In the genomic region with DNA sequence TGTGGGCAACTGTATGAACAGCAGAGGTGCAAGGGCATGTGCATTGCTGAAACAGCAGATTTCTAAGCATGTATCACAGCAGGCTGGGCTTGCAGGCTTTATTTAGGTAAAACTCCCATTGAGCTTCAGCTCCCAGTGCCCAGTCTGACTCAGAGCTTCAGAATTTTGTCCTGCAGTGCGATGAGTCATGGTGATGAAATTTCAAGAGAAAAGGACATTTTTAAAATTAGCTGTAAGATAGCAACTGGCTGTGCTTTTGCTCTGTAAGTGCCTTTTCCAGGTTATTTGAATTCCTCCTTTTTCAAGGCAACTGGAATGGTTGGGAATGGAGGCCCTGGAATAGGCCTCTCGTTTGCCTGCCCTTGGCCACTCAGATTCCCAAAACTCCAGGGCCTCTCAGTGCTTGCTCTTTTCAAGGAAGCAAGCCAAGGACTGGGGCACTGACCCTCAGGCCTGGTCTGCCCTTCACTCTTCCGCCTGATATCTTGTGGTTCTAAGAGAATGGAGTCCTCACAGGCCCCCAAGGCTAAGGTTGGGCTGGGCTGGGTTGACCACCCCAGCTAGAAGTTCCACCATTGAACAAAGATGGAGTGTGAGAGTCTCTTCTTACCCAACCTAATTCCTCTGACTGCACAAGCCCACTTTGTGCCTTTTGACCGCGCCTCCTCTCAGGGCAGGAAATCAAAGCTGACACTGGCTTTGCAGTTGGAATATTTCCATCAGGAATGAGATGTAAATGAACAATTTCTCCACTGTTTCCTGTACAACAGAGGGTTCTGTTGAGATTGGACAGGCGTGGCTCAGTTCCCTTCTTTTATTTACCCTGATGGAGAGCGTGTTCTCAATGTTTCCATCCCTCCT, we compare ENCODE assay signal across 9 cellular contexts. TPM values are rescaled to one million over a fixed set of nuclear protein-coding genes. Genes with fewer than 3 reads are reported as not detected.
DNase-seq lines count a peak whose midpoint lies in the region; ATAC-seq, FAIRE-seq and TF ChIP-seq lines count a peak whose summit lies in the region.
"Had no signal": no experiment of that assay in that cellular context is flagged by ENCODE, and none has a peak within 500 bp of the region (broad histone marks: within the 10 kb centered on the region; RNA-seq: fewer than 3 reads in every experiment).

No MANE protein-coding gene starts in this region.

- CTCF ChIA-PET in A549 (lab: Yijun Ruan, JAX): interaction anchor here (1.0 to 2.0 kb wide), 5 partner anchors 20 to 133 kb away, joined by 4 to 7 read pairs (median 6); a partner anchor contains a TSS

- peak; percentile 23 for FAIRE-seq in A549 (lab: Jason Lieb, UNC)
- FAIRE-seq: colon had no signal

- H3K9me3 Mint-ChIP-seq in activated T-cell treated with anti-CD3 and anti-CD28 coated beads, Interleukin-2, amount 50 U/mL, for 4 hours: no peaks in the 10 kb centered on the region

- 9% methylated on average over 7 of the region's 7 CpGs for WGBS in A549 (ENCODE audit: missing lambda C conversion rate)

- TF ChIP-seq EP300 in A549 (IDR thresholded peaks at IDR 0.05): peak; percentile 71 to 80; a peak in 3 of 5 replicates

- H3K4me1 ChIP-seq in A549 (peaks cover 88% of the 10 kb centered on the region), cardiac muscle cell (ENCODE audit: low read depth) (peaks cover 12% of the 10 kb centered on the region)

- ATAC-seq in A549 (peak; percentile 48 to 57), HG02759 (IDR thresholded peaks at IDR 0.05; ENCODE audit: unreplicated experiment) (peak; percentile 41), HG02623 (IDR thresholded peaks at IDR 0.05; ENCODE audit: unreplicated experiment) (no peak), GM21786 (IDR thresholded peaks at IDR 0.05; ENCODE audit: unreplicated experiment) (no peak)
- peak; percentile 27 to 41 for ATAC-seq in activated T-cell treated with anti-CD3 and anti-CD28 coated beads, Interleukin-2, amount 50 U/mL, for 4 hours

- POLR2A ChIA-PET in A549 (lab: Yijun Ruan, JAX): interaction anchor here (0.6 to 2.0 kb wide), 7 partner anchors 13 to 257 kb away, joined by 3 to 32 read pairs (median 4); a partner anchor contains a TSS

- H3K4me2 ChIP-seq in A549: peak overlapping the region; percentile 80

- H3K36me3 Mint-ChIP-seq in activated T-cell treated with anti-CD3 and anti-CD28 coated beads, Interleukin-2, amount 50 U/mL, for 4 hours (ENCODE audit: insufficient read depth): no peaks in the 10 kb centered on the region

- H3K4me1 Mint-ChIP-seq in activated T-cell treated with anti-CD3 and anti-CD28 coated beads, Interleukin-2, amount 50 U/mL, for 4 hours (ENCODE audit: low read depth): peaks cover 6% of the 10 kb centered on the region

- H3K9me3 ChIP-seq in A549: peaks cover 6% of the 10 kb centered on the region; the same call in 1 of the 3 replicates
- H3K9me3 ChIP-seq in cardiac muscle cell (ENCODE audit: low read depth): no peaks in the 10 kb centered on the region

- H3K27ac ChIP-seq in A549 (peak overlapping the region; percentile 88 to 93), cardiac muscle cell (peak overlapping the region; percentile 87)

- H3K27me3 Mint-ChIP-seq in activated T-cell treated with anti-CD3 and anti-CD28 coated beads, Interleukin-2, amount 50 U/mL, for 4 hours (ENCODE audit: low read depth): no peaks in the 10 kb centered on the region

- no peaks in the 10 kb centered on the region for H3K27me3 ChIP-seq in cardiac muscle cell

- no peak for TF ChIP-seq POLR2A in A549 (IDR thresholded peaks at IDR 0.05; ENCODE audit: low read length)

- H3K36me3 ChIP-seq in cardiac muscle cell: no peaks in the 10 kb centered on the region

- DNase-seq in A549 (ENCODE audit: low read depth in 1 of 2, low spot score in 1 of 2): peak; percentile 77 to 95
- no peak for DNase-seq in activated T-cell treated with anti-CD3 and anti-CD28 coated beads, Interleukin-2, amount 50 U/mL, for 4 hours
- peak; percentile 18 to 97 for DNase-seq in cardiac muscle cell (ENCODE audit: low read depth in 1 of 2, low spot score in 1 of 2)
- peak; percentile 78 for DNase-seq in posterior vena cava (ENCODE audit: low spot score)
- DNase-seq in stimulated activated naive CD4-positive, alpha-beta T cell treated with Interleukin-2 at 50 U/mL for 16 hours (lab: John Stamatoyannopoulos, UW): no peak

- peak; percentile 20 to 43; a peak in 3 of 5 replicates for TF ChIP-seq RAD21 in A549 (conservative IDR thresholded peaks at IDR 0.05 in 1 of 2, IDR thresholded peaks at IDR 0.05 in 1 of 2)

- H3K4me3 ChIP-seq in A549 (no peak overlapping the region), cardiac muscle cell (no peak overlapping the region)

- intact Hi-C loops in posterior vena cava (cut with DNase I): loop anchor here in 1 of 2 donors (5.0 to 10.0 kb wide), 3 partner anchors 61 to 106 kb away; a partner anchor contains a TSS

- TF ChIP-seq CTCF in A549 (IDR thresholded peaks at IDR 0.05) (no peak), cardiac muscle cell (IDR thresholded peaks at IDR 0.05; ENCODE audit: low read depth, low read length) (no peak)

- H3K4me3 Mint-ChIP-seq in activated T-cell treated with anti-CD3 and anti-CD28 coated beads, Interleukin-2, amount 50 U/mL, for 4 hours: no peak overlapping the region

TF ChIP-seq in A549, 52 proteins besides CTCF, POLR2A, EP300 and RAD21 (continues in another document):
- TF ChIP-seq SMC3 (IDR thresholded peaks at IDR 0.05): peak; percentile 33; the same call in 1 of the 3 replicates
- no peak for TF ChIP-seq MAZ (IDR thresholded peaks at IDR 0.05; ENCODE audit: borderline replicate concordance, low read depth, low read length)
- TF ChIP-seq, protein P1, sequence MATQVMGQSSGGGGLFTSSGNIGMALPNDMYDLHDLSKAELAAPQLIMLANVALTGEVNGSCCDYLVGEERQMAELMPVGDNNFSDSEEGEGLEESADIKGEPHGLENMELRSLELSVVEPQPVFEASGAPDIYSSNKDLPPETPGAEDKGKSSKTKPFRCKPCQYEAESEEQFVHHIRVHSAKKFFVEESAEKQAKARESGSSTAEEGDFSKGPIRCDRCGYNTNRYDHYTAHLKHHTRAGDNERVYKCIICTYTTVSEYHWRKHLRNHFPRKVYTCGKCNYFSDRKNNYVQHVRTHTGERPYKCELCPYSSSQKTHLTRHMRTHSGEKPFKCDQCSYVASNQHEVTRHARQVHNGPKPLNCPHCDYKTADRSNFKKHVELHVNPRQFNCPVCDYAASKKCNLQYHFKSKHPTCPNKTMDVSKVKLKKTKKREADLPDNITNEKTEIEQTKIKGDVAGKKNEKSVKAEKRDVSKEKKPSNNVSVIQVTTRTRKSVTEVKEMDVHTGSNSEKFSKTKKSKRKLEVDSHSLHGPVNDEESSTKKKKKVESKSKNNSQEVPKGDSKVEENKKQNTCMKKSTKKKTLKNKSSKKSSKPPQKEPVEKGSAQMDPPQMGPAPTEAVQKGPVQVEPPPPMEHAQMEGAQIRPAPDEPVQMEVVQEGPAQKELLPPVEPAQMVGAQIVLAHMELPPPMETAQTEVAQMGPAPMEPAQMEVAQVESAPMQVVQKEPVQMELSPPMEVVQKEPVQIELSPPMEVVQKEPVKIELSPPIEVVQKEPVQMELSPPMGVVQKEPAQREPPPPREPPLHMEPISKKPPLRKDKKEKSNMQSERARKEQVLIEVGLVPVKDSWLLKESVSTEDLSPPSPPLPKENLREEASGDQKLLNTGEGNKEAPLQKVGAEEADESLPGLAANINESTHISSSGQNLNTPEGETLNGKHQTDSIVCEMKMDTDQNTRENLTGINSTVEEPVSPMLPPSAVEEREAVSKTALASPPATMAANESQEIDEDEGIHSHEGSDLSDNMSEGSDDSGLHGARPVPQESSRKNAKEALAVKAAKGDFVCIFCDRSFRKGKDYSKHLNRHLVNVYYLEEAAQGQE (IDR thresholded peaks at IDR 0.05): 0 out of 2 replicates have a peak, but pooled peaks have one; percentile 28
- no peak for TF ChIP-seq RCOR1 (IDR thresholded peaks at IDR 0.05; ENCODE audit: low read depth, low read length)
- no peak for TF ChIP-seq CBX2 (IDR thresholded peaks at IDR 0.05; ENCODE audit: borderline replicate concordance, low read depth)
- TF ChIP-seq ZFP36 (IDR thresholded peaks at IDR 0.05; ENCODE audit: borderline replicate concordance, partially characterized antibody): no peak
- peak; percentile 54 to 88; a peak in 3 of 4 replicates for TF ChIP-seq CEBPB (IDR thresholded peaks at IDR 0.05)
- peak; percentile 94 for TF ChIP-seq TP53 (CRISPR knock-in tag; IDR thresholded peaks at IDR 0.05)
- TF ChIP-seq CHD2 (IDR thresholded peaks at IDR 0.05; ENCODE audit: low read length, partially characterized antibody): no peak
- TF ChIP-seq FOXS1 (CRISPR knock-in tag; IDR thresholded peaks at IDR 0.05): peak; percentile 40; the same call in 1 of the 2 replicates
- TF ChIP-seq ZNF302 (CRISPR knock-in tag; IDR thresholded peaks at IDR 0.05): peak; percentile 77; the same call in 1 of the 2 replicates
- TF ChIP-seq MAFK (IDR thresholded peaks at IDR 0.05; ENCODE audit: partially characterized antibody): peak; percentile 99
- TF ChIP-seq ZSCAN20 (CRISPR knock-in tag; IDR thresholded peaks at IDR 0.05): peak; percentile 72
- TF ChIP-seq NPAS2 (CRISPR knock-in tag; IDR thresholded peaks at IDR 0.05; ENCODE audit: borderline replicate concordance): no peak
- TF ChIP-seq, protein P2, sequence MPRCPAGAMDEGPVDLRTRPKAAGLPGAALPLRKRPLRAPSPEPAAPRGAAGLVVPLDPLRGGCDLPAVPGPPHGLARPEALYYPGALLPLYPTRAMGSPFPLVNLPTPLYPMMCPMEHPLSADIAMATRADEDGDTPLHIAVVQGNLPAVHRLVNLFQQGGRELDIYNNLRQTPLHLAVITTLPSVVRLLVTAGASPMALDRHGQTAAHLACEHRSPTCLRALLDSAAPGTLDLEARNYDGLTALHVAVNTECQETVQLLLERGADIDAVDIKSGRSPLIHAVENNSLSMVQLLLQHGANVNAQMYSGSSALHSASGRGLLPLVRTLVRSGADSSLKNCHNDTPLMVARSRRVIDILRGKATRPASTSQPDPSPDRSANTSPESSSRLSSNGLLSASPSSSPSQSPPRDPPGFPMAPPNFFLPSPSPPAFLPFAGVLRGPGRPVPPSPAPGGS (IDR thresholded peaks at IDR 0.05): 0 out of 3 replicates have a peak, but pooled peaks have one; percentile 44
- peak; percentile 75; the same call in 1 of the 2 replicates for TF ChIP-seq HEYL (CRISPR knock-in tag; IDR thresholded peaks at IDR 0.05)

RNA-seq across cellular contexts. Expression of a gene that starts 59.5 kb away (rescaled TPM):
- polyA plus RNA-seq in A549 (2011; rRNA removed): 240 and 282 TPM in 2 replicates
- polyA plus RNA-seq in A549 (2012; cell fraction: cytosol; rRNA removed): 114 and 212 TPM in 2 replicates
- polyA plus RNA-seq in A549 (2012; cell fraction: nucleus; rRNA removed): 111 and 129 TPM in 2 replicates
- 199 to 247 TPM (median 217 TPM) in 3 replicates for polyA plus RNA-seq in A549 (2017; fragmentation: RNase III; extraction: RNeasy Plus Mini Kit Qiagen cat#74134 plus additional on column Dnase treatment)
- polyA minus RNA-seq in A549 (2011; rRNA and poly(A)+ RNA removed): 340 and 362 TPM in 2 replicates
- 10 to 100 TPM in 2 of 3 donors, 1 to 10 TPM in 1; 6.6 to 12.1 (median 10.4) TPM for total RNA-seq in activated T-cell treated with anti-CD3 and anti-CD28 coated beads, Interleukin-2, amount 50 U/mL, for 4 hours
- total RNA-seq in cardiac muscle cell: 39.6 and 48.4 TPM in 2 replicates
- polyA plus RNA-seq in cardiac muscle cell: 96.8 and 107 TPM in 2 replicates
- 100 to 1,000 TPM; 208 to 261 TPM for total RNA-seq in posterior vena cava

Comparison
In these comparisons a context has a peak if more than half of its experiments do, and no peak if none do; other contexts are left out.
1. ATAC-seq: peak in A549 (2 of 2), HG02759 (single experiment) and activated T-cell treated with anti-CD3 and anti-CD28 coated beads, Interleukin-2, amount 50 U/mL, for 4 hours (2 of 2); none in HG02623 (single experiment) and GM21786 (single experiment).
2. DNase-seq: peak in A549 (2 of 2), cardiac muscle cell (2 of 2) and posterior vena cava (single experiment); none in activated T-cell treated with anti-CD3 and anti-CD28 coated beads, Interleukin-2, amount 50 U/mL, for 4 hours (single experiment) and stimulated activated naive CD4-positive, alpha-beta T cell treated with Interleukin-2 at 50 U/mL for 16 hours (single experiment).